Comparison of ENCODE assay signal across 8 cellular contexts in the genomic region with DNA sequence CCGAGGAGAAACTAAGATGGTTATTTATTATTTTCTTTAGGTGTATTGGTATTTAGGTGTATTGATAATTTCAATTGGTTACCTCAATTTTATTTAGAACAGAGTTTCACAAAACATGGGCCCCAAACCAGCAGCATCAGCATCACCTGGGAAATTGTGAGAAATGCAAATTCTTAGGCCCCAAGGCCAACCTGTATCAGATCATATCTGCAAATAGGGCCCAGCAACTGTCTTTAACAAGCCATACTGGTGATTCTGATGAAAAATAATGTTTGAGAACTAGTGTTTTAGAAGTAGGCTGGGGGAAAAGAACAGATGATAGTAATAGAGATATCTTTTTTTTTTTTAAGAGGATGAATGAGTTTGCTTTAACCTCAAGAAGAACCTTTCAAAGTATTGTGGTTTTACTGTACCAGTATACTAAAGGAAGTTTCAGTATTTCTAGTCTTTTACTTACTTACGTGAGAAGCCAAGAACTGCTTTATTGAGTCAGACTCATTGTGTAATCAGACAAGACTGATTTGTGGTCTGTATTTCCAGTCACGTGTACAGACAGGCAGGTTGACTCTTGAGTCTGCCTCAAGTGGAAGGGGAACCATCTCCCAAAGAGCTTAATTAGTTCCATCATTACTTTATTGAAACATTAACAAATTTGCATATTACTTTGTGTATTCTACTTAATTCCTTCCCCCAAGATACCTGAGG.
DNase-seq lines count a peak whose midpoint lies in the region; ATAC-seq and TF ChIP-seq lines count a peak whose summit lies in the region.

No MANE protein-coding gene starts in this region.

- H3K27me3 ChIP-seq in DND-41 (ENCODE audit: insufficient read depth, low read length, poor library complexity) (no peaks in the 10 kb centered on the region), transverse colon (no peaks in the 10 kb centered on the region), H9 (ENCODE audit: insufficient read depth, low read length) (no peaks in the 10 kb centered on the region), heart left ventricle (no peaks in the 10 kb centered on the region)

- no peak overlapping the region for H2BK15ac ChIP-seq in H9 (ENCODE audit: low read depth, low read length)

- H3K27ac Mint-ChIP-seq in activated T-helper 17 cell treated with anti-CD3 and anti-CD28 coated beads, Interleukin-2, amount 50 U/mL, for 72 hours, result peak overlapping the region; percentile 2
- no peak overlapping the region for H3K27ac Mint-ChIP-seq in H9

- H3K36me3 ChIP-seq in DND-41 (ENCODE audit: insufficient read depth, low read length) (no peaks in the 10 kb centered on the region), transverse colon (no peaks in the 10 kb centered on the region), heart left ventricle (no peaks in the 10 kb centered on the region)

- H3K9me3 ChIP-seq in DND-41 (ENCODE audit: insufficient read depth, low read length, severe bottlenecking) (no peaks in the 10 kb centered on the region), transverse colon (no peaks in the 10 kb centered on the region), H9 (ENCODE audit: control insufficient read depth, low read depth, low read length) (no peaks in the 10 kb centered on the region), heart left ventricle (no peaks in the 10 kb centered on the region)

- no peak overlapping the region for H3K23ac ChIP-seq in H9 (ENCODE audit: insufficient read length, low read depth, low read length)

- H3K56ac ChIP-seq in H9 (ENCODE audit: insufficient read length, low read depth, low read length), result no peak overlapping the region

- TF ChIP-seq CTCF in DND-41 (IDR thresholded peaks at IDR 0.05; ENCODE audit: borderline replicate concordance, extremely low read depth, low read length, poor library complexity, severe bottlenecking), result no peak
- TF ChIP-seq CTCF in transverse colon (IDR thresholded peaks at IDR 0.05), result no peak
- no peak for TF ChIP-seq CTCF in H9 (conservative IDR thresholded peaks at IDR 0.05)
- no peak for TF ChIP-seq CTCF in heart left ventricle (IDR thresholded peaks at IDR 0.05)

- H2AFZ ChIP-seq in DND-41 (ENCODE audit: low read depth, low read length) (no peak overlapping the region), H9 (ENCODE audit: low read length) (no peak overlapping the region)

- no peak overlapping the region for H2BK5ac ChIP-seq in H9 (ENCODE audit: insufficient read length, low read length)

- H3K27ac ChIP-seq in DND-41 (ENCODE audit: low read length) (no peak overlapping the region), transverse colon (peak overlapping the region; percentile 32 to 49 (median 34)), H9 (ENCODE audit: insufficient read length, low read depth, low read length) (no peak overlapping the region), heart left ventricle (no peak overlapping the region)

- H3K9ac ChIP-seq in DND-41 (ENCODE audit: low read depth, low read length), result no peak overlapping the region
- no peak overlapping the region for H3K9ac ChIP-seq in H9 (ENCODE audit: extremely low read depth, insufficient read length, low read length)

- H3K4me2 ChIP-seq in DND-41 (ENCODE audit: insufficient read depth, low read length), result no peak overlapping the region
- H3K4me2 ChIP-seq in H9 (ENCODE audit: insufficient read depth, insufficient read length, low read length), result no peak overlapping the region

- no peak overlapping the region for H4K8ac ChIP-seq in H9 (replicated peaks; ENCODE audit: insufficient read length, low read depth, low read length)

- H2AK5ac ChIP-seq in H9 (ENCODE audit: insufficient read length, low read length), result no peak overlapping the region

- H3K4ac ChIP-seq in H9 (ENCODE audit: low read depth, low read length), result no peak overlapping the region

- no peak overlapping the region for H3K18ac ChIP-seq in H9 (ENCODE audit: insufficient read length, low read depth, low read length)

- intact Hi-C loops in transverse colon (cut with DNase I; ENCODE audit: low total_unique reads) (no loop called here), heart left ventricle (cut with DNase I) (no loop called here)

- no peaks in the 10 kb centered on the region for H4K20me1 ChIP-seq in DND-41 (ENCODE audit: insufficient read depth, low read length)
- H4K20me1 ChIP-seq in H9 (ENCODE audit: control insufficient read depth, insufficient read depth, insufficient read length), result no peaks in the 10 kb centered on the region

- no peak overlapping the region for H3T11ph ChIP-seq in H9 (ENCODE audit: low read length)

- H3K4me3 ChIP-seq in DND-41 (ENCODE audit: low read depth in 1 of 2, low read length in 2 of 2) (no peak overlapping the region), transverse colon (no peak overlapping the region), heart left ventricle (no peak overlapping the region)

- H3K79me2 ChIP-seq in DND-41 (ENCODE audit: insufficient read depth, low read length) (no peaks in the 10 kb centered on the region), H9 (ENCODE audit: insufficient read depth, low read length) (no peaks in the 10 kb centered on the region)

- TF ChIP-seq EP300 in transverse colon (IDR thresholded peaks at IDR 0.05; ENCODE audit: low read depth), result no peak

- H3K4me1 Mint-ChIP-seq in activated T-helper 17 cell treated with anti-CD3 and anti-CD28 coated beads, Interleukin-2, amount 50 U/mL, for 72 hours, result peaks cover 5% of the 10 kb centered on the region
- 0 out of 4 replicates have a peak, but pooled peaks cover 0 to 4% of the 10 kb centered on the region in 2 experiments for H3K4me1 Mint-ChIP-seq in H9

- no peaks in the 10 kb centered on the region for H3K9me3 Mint-ChIP-seq in activated T-helper 17 cell treated with anti-CD3 and anti-CD28 coated beads, Interleukin-2, amount 50 U/mL, for 72 hours
- no peaks in the 10 kb centered on the region for H3K9me3 Mint-ChIP-seq in H9

- in situ Hi-C loops in transverse colon (cut with MboI; ENCODE audit: low pct_ligation_motif_present in 1 of 4, low pct_unique_long_range_greater_than_20kb in 1 of 4, low sequenced_read_pairs in 3 of 4), result no loop called here

- ATAC-seq in DND-41 (ENCODE audit: insufficient read depth, low read depth), result peak; percentile 89
- ATAC-seq in GM21381 (IDR thresholded peaks at IDR 0.05; ENCODE audit: unreplicated experiment), result peak; percentile 80
- peak; percentile 97 for ATAC-seq in HG03558 (IDR thresholded peaks at IDR 0.05; ENCODE audit: extremely low read depth, unreplicated experiment)
- ATAC-seq in activated T-helper 17 cell treated with anti-CD3 and anti-CD28 coated beads, Interleukin-2, amount 50 U/mL, for 72 hours (replicated peaks), result peak; percentile 96
- ATAC-seq in heart left ventricle, result no peak

- no peaks in the 10 kb centered on the region for H3K23me2 ChIP-seq in H9 (ENCODE audit: insufficient read length, low read depth, low read length, poor library complexity, severe bottlenecking)

- DNase-seq in DND-41 (no peak), transverse colon (no peak), H9 (no peak), heart left ventricle (no peak), NCI-H446 (lab: John Stamatoyannopoulos, UW) (no peak)

- H3K4me3 Mint-ChIP-seq in activated T-helper 17 cell treated with anti-CD3 and anti-CD28 coated beads, Interleukin-2, amount 50 U/mL, for 72 hours, result no peak overlapping the region
- H3K4me3 Mint-ChIP-seq in H9, result no peak overlapping the region

- 32 to 33% methylated on average over 3 of the region's 3 CpGs for WGBS in transverse colon (ENCODE audit: low coverage in 1 of 2), 2 donors
- no CpG with 5 or more reads among the region's 3 CpGs for WGBS in H9 (ENCODE audit: extremely low coverage, insufficient read length, low lambda C conversion rate)
- 75 to 79% (median 77%) methylated on average over 3 of the region's 3 CpGs for WGBS in heart left ventricle, 4 donors

- H3K14ac ChIP-seq in H9 (ENCODE audit: insufficient read depth, low read length), result no peak overlapping the region

- H2BK20ac ChIP-seq in H9 (ENCODE audit: low read depth, low read length, poor library complexity, severe bottlenecking), result no peak overlapping the region

- peaks cover 3% of the 10 kb centered on the region for H3K27me3 Mint-ChIP-seq in activated T-helper 17 cell treated with anti-CD3 and anti-CD28 coated beads, Interleukin-2, amount 50 U/mL, for 72 hours
- no peaks in the 10 kb centered on the region for H3K27me3 Mint-ChIP-seq in H9 (ENCODE audit: low read depth)

- H3K36me3 Mint-ChIP-seq in activated T-helper 17 cell treated with anti-CD3 and anti-CD28 coated beads, Interleukin-2, amount 50 U/mL, for 72 hours (ENCODE audit: low read depth), result no peaks in the 10 kb centered on the region
- no peaks in the 10 kb centered on the region for H3K36me3 Mint-ChIP-seq in H9 (ENCODE audit: insufficient read depth in 1 of 3, low read depth in 3 of 3)

- no peak overlapping the region for H2BK120ac ChIP-seq in H9 (ENCODE audit: low read depth, low read length, poor library complexity, severe bottlenecking)

- no peak overlapping the region for H4K5ac ChIP-seq in H9 (ENCODE audit: insufficient read length, low read depth, low read length)

- H2BK12ac ChIP-seq in H9 (ENCODE audit: insufficient read length, low read depth, low read length), result no peak overlapping the region

- TF ChIP-seq POLR2A in transverse colon (IDR thresholded peaks at IDR 0.05) (no peak), heart left ventricle (IDR thresholded peaks at IDR 0.05) (no peak)

- H3K4me1 ChIP-seq in DND-41 (ENCODE audit: insufficient read depth, low read length), result 0 out of 2 replicates have a peak, but pooled peaks cover 3% of the 10 kb centered on the region
- H3K4me1 ChIP-seq in transverse colon, result peaks cover 0 to 17% (median 8%) of the 10 kb centered on the region in 4 donors
- no peaks in the 10 kb centered on the region for H3K4me1 ChIP-seq in H9 (ENCODE audit: insufficient read depth, low read length)
- H3K4me1 ChIP-seq in heart left ventricle, result no peaks in the 10 kb centered on the region

- H4K91ac ChIP-seq in H9 (ENCODE audit: insufficient read length, low read depth, low read length), result no peak overlapping the region

- H3K79me1 ChIP-seq in H9 (ENCODE audit: insufficient read depth, low read depth, low read length, poor library complexity, severe bottlenecking), result no peaks in the 10 kb centered on the region

Comparison
In these comparisons a context has a peak if more than half of its experiments do, and no peak if none do; other contexts are left out.
1. ATAC-seq: peak in DND-41 (single experiment), GM21381 (single experiment), HG03558 (single experiment) and activated T-helper 17 cell treated with anti-CD3 and anti-CD28 coated beads, Interleukin-2, amount 50 U/mL, for 72 hours (single experiment); none in heart left ventricle (0 of 4).
2. H3K27ac ChIP-seq: peak in transverse colon (4 of 4); none in DND-41 (single experiment), H9 (single experiment) and heart left ventricle (0 of 12).